25 cellular contexts compared by ENCODE assay signal in genomic region chr2:167820488-167820887, GRCh38.
DNase-seq lines count a peak whose midpoint lies in the region; FAIRE-seq and TF ChIP-seq lines count a peak whose summit lies in the region.
"Had no signal": no experiment of that assay in that cellular context is flagged by ENCODE, and none has a peak within 500 bp of the region (broad histone marks: within the 10 kb centered on the region; RNA-seq: fewer than 3 reads in every experiment).

No MANE protein-coding gene starts in this region.

- peak; percentile 9 for DNase-seq in ELF-1 (ENCODE audit: low read depth, low spot score)
- DNase-seq in neuronal stem cell (ENCODE audit: low spot score) = no peak
- DNase-seq in SHP77 treated with DMSO at 0.1 percent for 48 hours (lab: John Stamatoyannopoulos, UW) = no peak
- no peak for DNase-seq in colonic mucosa
- DNase-seq in frontal cortex (ENCODE audit: low spot score in 2 of 2) = no peak
- DNase-seq: 8988T; ACHN; BE2C; C1 segment of cervical spinal cord; CD4-positive, alpha-beta memory T cell; CD4-positive, CD25-positive, alpha-beta regulatory T cell; CD8-positive, alpha-beta memory T cell; COR-L47; DMS 273 treated with DMSO at 0.1 percent for 48 hours; DMS153; DMS53; DND-41; EL; GF-D8 had no signal

- no peaks in the 10 kb centered on the region for H3K27me3 ChIP-seq in neuronal stem cell (ENCODE audit: control insufficient read depth in 3 of 3, insufficient read depth in 3 of 3, low read depth in 1 of 3, low read length in 3 of 3)
- no peaks in the 10 kb centered on the region for H3K27me3 ChIP-seq in colonic mucosa
- H3K27me3 ChIP-seq: BE2C, BLaER1 had no signal

- H4K91ac ChIP-seq in neuronal stem cell (ENCODE audit: low read depth, low read length, poor library complexity) = no peak overlapping the region

- H2AK5ac ChIP-seq in neuronal stem cell (ENCODE audit: low read depth, low read length) = no peak overlapping the region

- no peak overlapping the region for H2BK12ac ChIP-seq in neuronal stem cell (ENCODE audit: low read length)

- H2BK120ac ChIP-seq in neuronal stem cell (ENCODE audit: low read depth, low read length) = no peak overlapping the region

- no peak overlapping the region for H3K4me3 ChIP-seq in HEK293 (ENCODE audit: low read depth, low read length)
- no peak overlapping the region for H3K4me3 ChIP-seq in neuronal stem cell (ENCODE audit: low read length in 2 of 2)
- no peak overlapping the region for H3K4me3 ChIP-seq in colonic mucosa
- H3K4me3 ChIP-seq: BLaER1 had no signal

- H3K9ac ChIP-seq in neuronal stem cell (ENCODE audit: low read depth, low read length, poor library complexity) (no peak overlapping the region), colonic mucosa (ENCODE audit: low read depth in 2 of 2, low read length in 2 of 2) (no peak overlapping the region)
- H3K9ac ChIP-seq: BLaER1 had no signal

- H3K36me3 ChIP-seq in HEK293 (ENCODE audit: control insufficient read depth in 2 of 2, insufficient read depth in 1 of 2, low read length in 2 of 2) = no peaks in the 10 kb centered on the region
- peaks cover 0 to 4% of the 10 kb centered on the region in 2 donors for H3K36me3 ChIP-seq in neuronal stem cell (replicated peaks in 1 of 2; ENCODE audit: control insufficient read depth in 2 of 2, insufficient read depth in 2 of 2, low read length in 2 of 2)
- no peaks in the 10 kb centered on the region for H3K36me3 ChIP-seq in colonic mucosa
- H3K36me3 ChIP-seq: BE2C, BLaER1 had no signal

- H3K18ac ChIP-seq in neuronal stem cell (ENCODE audit: low read length) = peak overlapping the region; percentile 16

- H2BK5ac ChIP-seq in neuronal stem cell (ENCODE audit: low read length) = no peak overlapping the region

- H3K79me1 ChIP-seq in neuronal stem cell (ENCODE audit: low read depth, low read length) = no peaks in the 10 kb centered on the region

- CTCF ChIA-PET in HEK293 (lab: Yijun Ruan, JAX) = interaction anchor here (1.4 kb wide), 1 partner anchor 299 kb away, joined by 5 read pairs; no protein-coding TSS in a partner anchor

- no peak overlapping the region for H2AFZ ChIP-seq in neuronal stem cell (ENCODE audit: low read length)

- intact Hi-C loops in colonic mucosa (cut with DNase I) = no loop called here

- H3K9me3 ChIP-seq in HEK293 (ENCODE audit: control insufficient read depth, insufficient read depth, low read depth, low read length) (no peaks in the 10 kb centered on the region), neuronal stem cell (replicated peaks in 1 of 2; ENCODE audit: control insufficient read depth in 2 of 2, insufficient read depth in 1 of 2, low read depth in 1 of 2, low read length in 2 of 2) (peaks cover 6 to 7% of the 10 kb centered on the region in 2 donors), colonic mucosa (no peaks in the 10 kb centered on the region)
- H3K9me3 ChIP-seq: BE2C, BLaER1 had no signal

- no CpG with 5 or more reads among the region's 4 CpGs for WGBS in neuronal stem cell (ENCODE audit: extremely low coverage in 2 of 2, insufficient read length in 2 of 2, insufficient replicate concordance in 1 of 2), 2 donors

- no peak overlapping the region for H3K14ac ChIP-seq in neuronal stem cell (ENCODE audit: low read length)

- H3K23ac ChIP-seq in neuronal stem cell (ENCODE audit: low read depth, low read length, poor library complexity) = no peak overlapping the region

- no peak for FAIRE-seq in frontal cortex (lab: Jason Lieb, UNC)
- FAIRE-seq: A204.1, G401.6, GM12891, GM19239 had no signal

- H2BK15ac ChIP-seq in neuronal stem cell (ENCODE audit: low read length) = no peak overlapping the region

- H3K27ac ChIP-seq in HEK293 (ENCODE audit: extremely low read depth, low read depth, low read length) (no peak overlapping the region), neuronal stem cell (replicated peaks; ENCODE audit: low read length) (no peak overlapping the region), colonic mucosa (no peak overlapping the region)
- H3K27ac ChIP-seq: BLaER1 had no signal

- TF ChIP-seq CTCF in HEK293 (tag by site-specific recombination; IDR thresholded peaks at IDR 0.05) (no peak), colonic mucosa (IDR thresholded peaks at IDR 0.05) (no peak)

- H3K4ac ChIP-seq in neuronal stem cell (ENCODE audit: low read length) = no peak overlapping the region

- H3K4me1 ChIP-seq in HEK293 (ENCODE audit: control insufficient read depth, insufficient read depth, low read length) = no peaks in the 10 kb centered on the region
- H3K4me1 ChIP-seq in neuronal stem cell (ENCODE audit: control insufficient read depth in 2 of 2, insufficient read depth in 1 of 2, low read depth in 1 of 2, low read length in 2 of 2) = peaks cover 0 to 1% of the 10 kb centered on the region in 2 donors
- H3K4me1 ChIP-seq in colonic mucosa = no peaks in the 10 kb centered on the region
- H3K4me1 ChIP-seq: BE2C, BLaER1 had no signal

- no peak overlapping the region for H4K8ac ChIP-seq in neuronal stem cell (ENCODE audit: low read depth, low read length)

- no peak overlapping the region for H3K4me2 ChIP-seq in neuronal stem cell (ENCODE audit: insufficient read depth, low read length, poor library complexity, severe bottlenecking)
- H3K4me2 ChIP-seq: BLaER1 had no signal

- POLR2A ChIA-PET in HEK293 (lab: Yijun Ruan, JAX) = no interaction called here

TF ChIP-seq in HEK293, 187 proteins besides CTCF, POLR2A, EP300 and RAD21:
- TF ChIP-seq ZNF138 (tag by site-specific recombination; IDR thresholded peaks at IDR 0.05; ENCODE audit: borderline replicate concordance) (no peak), TCF7L2 (IDR thresholded peaks at IDR 0.05; ENCODE audit: borderline replicate concordance, low read depth, low read length) (no peak), ZFP69B (tag by site-specific recombination; IDR thresholded peaks at IDR 0.05) (no peak), ZNF184 (tag by site-specific recombination; IDR thresholded peaks at IDR 0.05) (no peak), TRIM28 (IDR thresholded peaks at IDR 0.05; ENCODE audit: borderline replicate concordance, low read length) (peak; percentile 23; the same call in 1 of the 2 replicates), ZNF16 (tag by site-specific recombination; IDR thresholded peaks at IDR 0.05; ENCODE audit: low read depth) (no peak), ZNF514 (tag by site-specific recombination; IDR thresholded peaks at IDR 0.05) (no peak), ZNF341 (tag by site-specific recombination; IDR thresholded peaks at IDR 0.05; ENCODE audit: low read depth) (no peak)
